11 cellular contexts compared by ENCODE assay signal in the genomic region with DNA sequence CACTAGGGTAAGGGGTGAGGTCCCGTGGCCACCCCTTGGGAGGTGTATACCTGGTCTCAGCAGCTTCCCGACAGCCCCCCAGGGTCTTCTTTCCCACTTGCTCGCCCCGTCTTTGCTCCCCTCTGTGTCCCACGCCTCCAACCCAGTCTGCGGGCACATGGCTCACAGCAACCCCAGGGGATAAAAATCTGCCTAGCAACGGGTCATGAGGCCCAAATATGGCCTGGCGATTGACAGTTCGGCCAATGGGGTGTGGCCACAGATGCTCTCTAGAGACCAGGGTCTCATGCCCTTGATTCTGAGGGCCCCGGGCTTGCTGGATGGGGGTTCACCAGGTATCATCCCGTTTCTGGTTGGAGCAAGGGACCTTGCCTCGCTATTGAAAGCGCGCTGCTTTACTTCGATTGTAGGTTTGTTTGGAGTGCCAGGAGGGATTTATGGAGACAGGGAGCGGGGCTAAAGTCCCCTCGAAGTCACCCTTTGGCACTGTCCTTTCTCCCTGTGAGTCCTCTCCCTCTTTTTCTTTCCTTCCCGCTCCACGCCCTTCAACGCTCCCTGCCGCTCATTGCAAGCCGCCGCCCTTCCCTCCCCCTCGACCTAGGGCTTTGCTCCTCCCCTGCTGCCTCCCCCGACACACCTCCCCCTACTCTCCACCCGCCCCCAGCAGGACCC. TPM values are rescaled to one million over a fixed set of nuclear protein-coding genes. Genes with fewer than 3 reads are reported as not detected.
DNase-seq lines count a peak whose midpoint lies in the region; ATAC-seq and TF ChIP-seq lines count a peak whose summit lies in the region.
"Had no signal": no experiment of that assay in that cellular context is flagged by ENCODE, and none has a peak within 500 bp of the region (broad histone marks: within the 10 kb centered on the region; RNA-seq: fewer than 3 reads in every experiment).

No MANE protein-coding gene starts in this region.

- H3F3A ChIP-seq in GM23338 (replicated peaks; ENCODE audit: low read depth) = no peaks in the 10 kb centered on the region; the same call in 1 of the 2 replicates

- no peak for TF ChIP-seq CTCF in GM23338 (conservative IDR thresholded peaks at IDR 0.05; ENCODE audit: low read depth in 2 of 2)
- TF ChIP-seq CTCF in astrocyte of the cerebellum (IDR thresholded peaks at IDR 0.05; ENCODE audit: low read depth, low read length, missing control alignments) = no peak
- TF ChIP-seq CTCF in RWPE1 (conservative IDR thresholded peaks at IDR 0.05; ENCODE audit: low read depth) = no peak

- CTCF ChIA-PET in RWPE1 (lab: Yijun Ruan, JAX) = interaction anchor here (0.6 kb wide), 1 partner anchor 334 kb away, joined by 3 read pairs; no protein-coding TSS in a partner anchor

- H2AFZ ChIP-seq in GM23338 = peak overlapping the region; percentile 92

- H3K4me3 ChIP-seq in GM23338 (peak overlapping the region; percentile 53), astrocyte of the cerebellum (ENCODE audit: low read depth, low read length) (peak overlapping the region; percentile 14)

- DNase-seq in GM23338 (ENCODE audit: low spot score) = peak; percentile 92
- DNase-seq in astrocyte of the cerebellum (ENCODE audit: low read depth) = no peak
- peak; percentile 58 for DNase-seq in left ventricle myocardium superior
- peak; percentile 75 for DNase-seq in retina
- no peak for DNase-seq in NCI-H1694 (lab: John Stamatoyannopoulos, UW)
- no peak for DNase-seq in SHP77 (lab: John Stamatoyannopoulos, UW)
- DNase-seq in RWPE1 (ENCODE audit: low spot score) = no peak
- no peak for DNase-seq in putamen (ENCODE audit: low spot score)
- DNase-seq: activated T-cell treated with anti-CD3 and anti-CD28 coated beads, Interleukin-2, amount 50 U/mL, for 1 hour; Calu3; MM.1S had no signal

- in situ Hi-C loops in astrocyte of the cerebellum (cut with HindIII; ENCODE audit: low sequenced_read_pairs) = no loop called here

- H3K79me2 ChIP-seq in GM23338 (replicated peaks; ENCODE audit: insufficient read depth) = no peaks in the 10 kb centered on the region

- no peaks in the 10 kb centered on the region for H3K9me3 Mint-ChIP-seq in GM23338

- peaks cover 25% of the 10 kb centered on the region for H3K27me3 ChIP-seq in GM23338 (ENCODE audit: insufficient read depth)

- no peaks in the 10 kb centered on the region for H4K20me1 ChIP-seq in GM23338 (replicated peaks; ENCODE audit: insufficient read depth)

- POLR2A ChIA-PET in RWPE1 (lab: Yijun Ruan, JAX; ENCODE audit: low non-redundant PET) = no interaction called here

- no peaks in the 10 kb centered on the region for H3K36me3 ChIP-seq in GM23338 (ENCODE audit: insufficient read depth)

- peaks cover 29% of the 10 kb centered on the region for H3K27me3 Mint-ChIP-seq in GM23338 (ENCODE audit: insufficient read depth, low read depth, poor library complexity)

- H3K9me2 ChIP-seq in GM23338 (ENCODE audit: insufficient read depth) = no peaks in the 10 kb centered on the region

- peak overlapping the region; percentile 81 for H3K4me2 ChIP-seq in GM23338

- ATAC-seq in GM23338 (peak; percentile 65), left ventricle myocardium superior (peak; percentile 33)

- no peak overlapping the region for H3K27ac Mint-ChIP-seq in GM23338

- H3K4me3 Mint-ChIP-seq in GM23338 = peak overlapping the region; percentile 69

- peaks cover 57% of the 10 kb centered on the region for H3K4me1 Mint-ChIP-seq in GM23338

- intact Hi-C loops in left ventricle myocardium superior (cut with micrococcal nuclease) = loop anchor here (5.0 kb wide), 1 partner anchor 37 kb away; no protein-coding TSS in a partner anchor

- no peaks in the 10 kb centered on the region for H3K36me3 Mint-ChIP-seq in GM23338 (ENCODE audit: low read depth)

- H3K4me1 ChIP-seq in GM23338 (ENCODE audit: insufficient read depth) = peaks cover 23% of the 10 kb centered on the region

- H3K27ac ChIP-seq in GM23338 (ENCODE audit: low read depth) (no peak overlapping the region), RWPE1 (no peak overlapping the region)

TF ChIP-seq in GM23338, 12 proteins besides CTCF, POLR2A, EP300 and RAD21:
- no peak for TF ChIP-seq CREB1 (CRISPR knock-in tag; IDR thresholded peaks at IDR 0.05; ENCODE audit: low read depth)
- no peak for TF ChIP-seq POLR2AphosphoS5 (IDR thresholded peaks at IDR 0.05; ENCODE audit: low read depth)

RNA-seq across cellular contexts. Expression of gene AHNAK, which starts 41.4 kb away (rescaled TPM):
- total RNA-seq in GM23338 (2014; rRNA removed; shearing (Covaris generic)) = 1.7 and 2.1 TPM in 2 replicates
- polyA plus RNA-seq in GM23338 (2016; fragmentation: Nextera tagmentation; extraction: Ambion mirVana) = 0.91 and 1.1 TPM in 2 replicates
- total RNA-seq in left ventricle myocardium superior = 354 TPM

Comparison
In these comparisons a context has a peak if more than half of its experiments do, and no peak if none do; other contexts are left out.
1. DNase-seq: peak in GM23338 (single experiment), left ventricle myocardium superior (single experiment) and retina (single experiment); none in astrocyte of the cerebellum (single experiment), NCI-H1694 (single experiment), SHP77 (0 of 2), RWPE1 (single experiment) and putamen (single experiment).
2. RNA of gene AHNAK, which starts 41.4 kb away (total RNA-seq): 354 TPM in left ventricle myocardium superior (single experiment); 1.7 to 2.1 TPM in GM23338; every median in the first group is over 100 times any median in the second.